In genomic region chr11:94199367-94200130, GRCh38 we compare ENCODE assay signal across 2 cellular contexts.
TF ChIP-seq lines count a peak whose summit lies in the region.

No MANE protein-coding gene starts in this region.

TF ChIP-seq in HepG2, 621 proteins besides CTCF, POLR2A, EP300 and RAD21:
- TF ChIP-seq RFX1 (IDR thresholded peaks at IDR 0.05) (peak; percentile 57; the same call in 1 of the 2 replicates), MXD1 (CRISPR knock-in tag; IDR thresholded peaks at IDR 0.05) (no peak), RARA (CRISPR knock-in tag; IDR thresholded peaks at IDR 0.05) (no peak), RFX3 (CRISPR knock-in tag; IDR thresholded peaks at IDR 0.05) (0 out of 2 replicates have a peak, but pooled peaks have one; percentile 46)

TF ChIP-seq in IMR-90, 13 proteins besides CTCF, POLR2A, EP300 and RAD21:
- TF ChIP-seq RCOR1 (IDR thresholded peaks at IDR 0.05; ENCODE audit: insufficient replicate concordance, low read length) (no peak), MXI1 (IDR thresholded peaks at IDR 0.05; ENCODE audit: borderline replicate concordance, low read depth, low read length) (no peak), MAZ (IDR thresholded peaks at IDR 0.05; ENCODE audit: borderline replicate concordance, low read depth, low read length) (no peak), NFE2L2 (IDR thresholded peaks at IDR 0.05; ENCODE audit: low read depth, low read length) (no peak), ELK1 (IDR thresholded peaks at IDR 0.05; ENCODE audit: borderline replicate concordance, low read depth, low read length) (no peak), SMC3 (IDR thresholded peaks at IDR 0.05; ENCODE audit: low read depth, low read length) (no peak), CEBPB (IDR thresholded peaks at IDR 0.05; ENCODE audit: low read depth, low read length) (no peak), RFX5 (IDR thresholded peaks at IDR 0.05; ENCODE audit: low read depth, low read length) (no peak), BHLHE40 (IDR thresholded peaks at IDR 0.05; ENCODE audit: low read depth, low read length) (no peak), FOS (IDR thresholded peaks at IDR 0.05; ENCODE audit: low read depth, low read length) (no peak), MAFK (IDR thresholded peaks at IDR 0.05; ENCODE audit: low read depth, low read length) (no peak), USF2 (IDR thresholded peaks at IDR 0.05; ENCODE audit: low read depth, low read length) (no peak), CHD1 (IDR thresholded peaks at IDR 0.05; ENCODE audit: low read depth, low read length) (no peak)
